Comparison of ENCODE assay signal across 24 cellular contexts in genomic region chr17:34755371-34755770, GRCh38.
"Had no signal": no experiment of that assay in that cellular context is flagged by ENCODE, and none has a peak within 500 bp of the region (broad histone marks: within the 10 kb centered on the region; RNA-seq: fewer than 3 reads in every experiment).

No MANE protein-coding gene starts in this region.

- H3K4me3 Mint-ChIP-seq: IgD-negative memory B cell had no signal

- ATAC-seq: K562 had no signal

- H3K27ac ChIP-seq: HL-60, KMS-11, SJSA1, SK-N-MC had no signal

- H3K36me3 Mint-ChIP-seq: IgD-negative memory B cell had no signal

- DNase-seq: Kasumi-1, MM.1S, MV-4-11, NCI-H1048, NCI-H1105, NCI-H1417, NCI-H1436 treated with DMSO at 0.1 percent for 48 hours, NCI-H1694, NCI-H1930, NCI-H2081, NCI-H2107, NCI-H2227 treated with DMSO at 0.1 percent for 48 hours, NCI-H524, NCI-H69, NCI-H774, Right ventricle myocardium superior, RPMI8226, SIG-M5 had no signal

- H3K4me1 ChIP-seq: SJSA1 had no signal

- H3K27ac Mint-ChIP-seq: IgD-negative memory B cell had no signal

- H3K36me3 ChIP-seq: SJSA1 had no signal

- H3K9me3 ChIP-seq: SJSA1 had no signal

- H3K9ac ChIP-seq: KMS-11 had no signal

- H3K4me3 ChIP-seq: K562, SJSA1, SK-N-MC had no signal

- H3K4me2 ChIP-seq: KMS-11 had no signal

- H3K4me1 Mint-ChIP-seq: IgD-negative memory B cell had no signal

- H3K27me3 ChIP-seq: SJSA1 had no signal
